Comparison of ENCODE assay signal across 14 cellular contexts in the genomic region with DNA sequence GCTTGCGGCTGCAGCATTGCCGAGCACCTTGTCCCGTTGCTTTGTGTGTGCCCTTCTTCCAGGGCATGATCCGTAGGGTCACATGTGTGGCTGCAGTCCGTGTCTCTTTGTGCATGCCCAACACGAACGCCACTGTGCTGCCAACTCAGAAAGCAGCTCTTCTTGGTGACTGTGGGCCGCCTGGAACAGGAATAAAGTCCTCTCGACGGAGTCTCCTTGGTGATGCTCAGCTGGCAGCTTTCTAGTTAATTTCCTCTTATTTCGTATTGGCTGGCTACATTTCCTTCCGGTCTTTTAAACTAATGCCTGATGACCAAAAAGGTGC.
"Had no signal": no experiment of that assay in that cellular context is flagged by ENCODE, and none has a peak within 500 bp of the region (broad histone marks: within the 10 kb centered on the region; RNA-seq: fewer than 3 reads in every experiment).

No MANE protein-coding gene starts in this region.

- H3K27ac ChIP-seq: brain microvascular endothelial cell, foreskin keratinocyte, psoas muscle, suprapubic skin, upper lobe of right lung had no signal

- H3K27ac Mint-ChIP-seq: activated CD4-positive, alpha-beta T cell treated with anti-CD3 and anti-CD28 coated beads, Interleukin-2, amount 10 ng/mL, durations not matched to agents 24 days and 14 days; WTC11 had no signal

- ATAC-seq: activated naive CD4-positive, alpha-beta T cell treated with anti-CD3 and anti-CD28 coated beads, Interleukin-2, amount 50 U/mL, for 72 hours; foreskin keratinocyte; WTC11 had no signal

- H3K4me3 Mint-ChIP-seq: activated CD4-positive, alpha-beta T cell treated with anti-CD3 and anti-CD28 coated beads, Interleukin-2, amount 10 ng/mL, durations not matched to agents 24 days and 14 days; WTC11 had no signal

- DNase-seq: activated CD4-positive, alpha-beta T cell treated with anti-CD3 and anti-CD28 coated beads, Interleukin-2, amount 10 ng/mL, durations not matched to agents 24 days and 14 days; amniotic stem cell; brain microvascular endothelial cell; foreskin keratinocyte; naive B cell; stimulated activated CD4-positive, alpha-beta T cell treated with anti-CD3 and anti-CD28 coated beads, Interleukin-2, amount 100 ng/mL, for 24 hours; stimulated activated naive CD4-positive, alpha-beta T cell had no signal

- H3K4me1 ChIP-seq: foreskin keratinocyte had no signal

- H3K27me3 ChIP-seq: brain microvascular endothelial cell, foreskin keratinocyte, heart left ventricle, spleen, suprapubic skin, upper lobe of right lung had no signal

- H3K4me3 ChIP-seq: heart left ventricle, psoas muscle, spleen, suprapubic skin, upper lobe of right lung had no signal

- H3K27me3 Mint-ChIP-seq: activated CD4-positive, alpha-beta T cell treated with anti-CD3 and anti-CD28 coated beads, Interleukin-2, amount 10 ng/mL, durations not matched to agents 24 days and 14 days had no signal
